Comparison of ENCODE assay signal across 8 cellular contexts in the genomic region with DNA sequence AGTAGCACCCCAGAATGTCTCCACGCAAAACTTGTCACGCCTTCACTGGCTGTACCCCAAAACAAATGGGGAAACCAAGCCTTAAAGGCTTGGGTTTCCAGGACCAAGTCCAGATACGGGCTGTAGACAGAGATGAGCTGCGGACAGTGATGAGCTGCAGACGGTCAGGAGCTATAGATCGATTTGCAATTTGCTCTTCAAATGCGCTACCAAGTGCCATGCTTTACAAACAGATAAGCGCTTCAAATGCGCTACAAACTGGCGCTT. TPM values are rescaled to one million over a fixed set of nuclear protein-coding genes. Genes with fewer than 3 reads are reported as not detected.
A peak's percentile ranks its signal among the peaks of the same experiment; 100 is the strongest.
DNase-seq lines count a peak whose midpoint lies in the region; ATAC-seq and TF ChIP-seq lines count a peak whose summit lies in the region.

No MANE protein-coding gene starts in this region.

- H3K27me3 Mint-ChIP-seq in activated CD4-positive, alpha-beta T cell treated with anti-CD3 and anti-CD28 coated beads, Interleukin-2, amount 10 ng/mL, durations not matched to agents 24 days and 14 days = peaks cover 34% of the 10 kb centered on the region

- ATAC-seq in left lung (no peak), esophagus mucosa (no peak), GM21786 (IDR thresholded peaks at IDR 0.05; ENCODE audit: unreplicated experiment) (no peak)

- no peak for DNase-seq in activated CD4-positive, alpha-beta T cell treated with anti-CD3 and anti-CD28 coated beads, Interleukin-2, amount 10 ng/mL, durations not matched to agents 24 days and 14 days
- DNase-seq in activated CD4-positive, alpha-beta T cell treated with anti-CD3 and anti-CD28 coated beads for 48 hours = no peak
- no peak for DNase-seq in adrenal gland
- DNase-seq in left lung = no peak
- no peak for DNase-seq in testis
- DNase-seq in NCI-H2107 (lab: John Stamatoyannopoulos, UW) = no peak

- H3K4me3 Mint-ChIP-seq in activated CD4-positive, alpha-beta T cell treated with anti-CD3 and anti-CD28 coated beads, Interleukin-2, amount 10 ng/mL, durations not matched to agents 24 days and 14 days = peak overlapping the region; percentile 82

- H3K27me3 ChIP-seq in adrenal gland = no peaks in the 10 kb centered on the region
- peaks cover 5 to 63% of the 10 kb centered on the region in 2 donors for H3K27me3 ChIP-seq in left lung
- H3K27me3 ChIP-seq in testis = no peaks in the 10 kb centered on the region

- intact Hi-C loops in activated CD4-positive, alpha-beta T cell treated with anti-CD3 and anti-CD28 coated beads, Interleukin-2, amount 10 ng/mL, durations not matched to agents 24 days and 14 days (cut with micrococcal nuclease) = loop anchor here (5.0 kb wide), 3 partner anchors 251 to 654 kb away; partner anchors contain the start of genes BET1, COL1A2 and PPP1R9A
- intact Hi-C loops in adrenal gland (cut with DNase I) = loop anchor here (5.0 to 10.0 kb wide), 3 partner anchors 152 to 212 kb away; partner anchors contain the start of gene CASD1 (in 1 of the 2)
- intact Hi-C loops in left lung (cut with DNase I) = no loop called here
- intact Hi-C loops in testis (cut with DNase I; ENCODE audit: low total_unique reads) = no loop called here

- H3K27ac ChIP-seq in adrenal gland (peak overlapping the region in 3 of 5 donors; percentile 18 to 80 (median 44)), left lung (no peak overlapping the region), testis (peak overlapping the region in 1 of 2 donors; percentile 79)

- H3K9me3 Mint-ChIP-seq in activated CD4-positive, alpha-beta T cell treated with anti-CD3 and anti-CD28 coated beads, Interleukin-2, amount 10 ng/mL, durations not matched to agents 24 days and 14 days = no peaks in the 10 kb centered on the region

- H3K4me3 ChIP-seq in adrenal gland (peak overlapping the region in 3 of 4 donors; percentile 4 to 73 (median 33)), left lung (peak overlapping the region; percentile 15 to 53), testis (peak overlapping the region; percentile 58 to 79)

- H3K4me1 Mint-ChIP-seq in activated CD4-positive, alpha-beta T cell treated with anti-CD3 and anti-CD28 coated beads, Interleukin-2, amount 10 ng/mL, durations not matched to agents 24 days and 14 days = peaks cover 15% of the 10 kb centered on the region

- no peaks in the 10 kb centered on the region for H3K9me3 ChIP-seq in adrenal gland (replicated peaks in 1 of 3)
- H3K9me3 ChIP-seq in left lung = peaks cover 0 to 11% of the 10 kb centered on the region in 2 donors
- H3K9me3 ChIP-seq in testis = no peaks in the 10 kb centered on the region

- TF ChIP-seq POLR2A in adrenal gland (IDR thresholded peaks at IDR 0.05) (no peak), testis (IDR thresholded peaks at IDR 0.05) (no peak)

- no peak overlapping the region for H3K27ac Mint-ChIP-seq in activated CD4-positive, alpha-beta T cell treated with anti-CD3 and anti-CD28 coated beads, Interleukin-2, amount 10 ng/mL, durations not matched to agents 24 days and 14 days

- TF ChIP-seq CTCF in adrenal gland (IDR thresholded peaks at IDR 0.05) (no peak), left lung (IDR thresholded peaks at IDR 0.05) (no peak), testis (IDR thresholded peaks at IDR 0.05) (no peak)

- no peaks in the 10 kb centered on the region for H3K36me3 Mint-ChIP-seq in activated CD4-positive, alpha-beta T cell treated with anti-CD3 and anti-CD28 coated beads, Interleukin-2, amount 10 ng/mL, durations not matched to agents 24 days and 14 days (ENCODE audit: low read depth)

- H3K4me1 ChIP-seq in adrenal gland (replicated peaks in 1 of 2) = peaks cover 0 to 3% of the 10 kb centered on the region in 2 donors
- peaks cover 0 to 32% of the 10 kb centered on the region in 2 donors for H3K4me1 ChIP-seq in left lung
- H3K4me1 ChIP-seq in testis = no peaks in the 10 kb centered on the region

- 50 to 56% (median 51%) methylated on average over 10 of the region's 10 CpGs for WGBS in adrenal gland, 4 donors
- WGBS in testis, 2 donors = 47 to 49% methylated on average over 8 to 10 of the region's 10 CpGs

- H3K36me3 ChIP-seq in adrenal gland (replicated peaks in 1 of 2) = no peaks in the 10 kb centered on the region
- no peaks in the 10 kb centered on the region for H3K36me3 ChIP-seq in left lung
- no peaks in the 10 kb centered on the region for H3K36me3 ChIP-seq in testis (ENCODE audit: low read depth, missing control alignments)

RNA-seq across cellular contexts. Expression of gene SGCE, which starts 0.7 kb away (rescaled TPM):
- total RNA-seq in activated CD4-positive, alpha-beta T cell treated with anti-CD3 and anti-CD28 coated beads, Interleukin-2, amount 10 ng/mL, durations not matched to agents 24 days and 14 days = 0.38 TPM in 1 of 2 replicates, not detected in the other
- total RNA-seq in adrenal gland (100 to 1,000 TPM in 7 of 8 donors, 10 to 100 TPM in 1; 63.3 to 229 (median 164) TPM), left lung (10 to 100 TPM; 49.9 to 80.1 TPM), testis (100 to 1,000 TPM; 142 to 146 TPM), esophagus mucosa (1.2 TPM)
- polyA plus RNA-seq in adrenal gland (100 to 1,000 TPM in 1 of 3 donors, 10 to 100 TPM in 2; 32.2 to 121 (median 43.1) TPM), testis (ENCODE audit: insufficient read depth, low read depth, low replicate concordance) (71.3 TPM)

Comparison
In these comparisons a context has a peak if more than half of its experiments do, and no peak if none do; other contexts are left out.
1. H3K27ac ChIP-seq: peak in adrenal gland (3 of 5); none in left lung (0 of 2).
2. RNA of gene SGCE, which starts 0.7 kb away (total RNA-seq): 63.3 to 229 TPM in adrenal gland, 142 to 146 TPM in testis and 49.9 to 80.1 TPM in left lung; 1.2 TPM in esophagus mucosa (single experiment) and 0.38 TPM in activated CD4-positive, alpha-beta T cell treated with anti-CD3 and anti-CD28 coated beads, Interleukin-2, amount 10 ng/mL, durations not matched to agents 24 days and 14 days; every median in the first group is over 10 times any median in the second.
3. intact Hi-C loops: an anchor here in activated CD4-positive, alpha-beta T cell treated with anti-CD3 and anti-CD28 coated beads, Interleukin-2, amount 10 ng/mL, durations not matched to agents 24 days and 14 days (5.0 kb wide) and adrenal gland (5.0 to 10.0 kb wide); none called in left lung and testis.
4. Peak in every context shown above with its lines, with median percentiles within 50 percentile points of each other: H3K4me3 ChIP-seq.